Comparison of ENCODE assay signal across 8 cellular contexts in the genomic region with DNA sequence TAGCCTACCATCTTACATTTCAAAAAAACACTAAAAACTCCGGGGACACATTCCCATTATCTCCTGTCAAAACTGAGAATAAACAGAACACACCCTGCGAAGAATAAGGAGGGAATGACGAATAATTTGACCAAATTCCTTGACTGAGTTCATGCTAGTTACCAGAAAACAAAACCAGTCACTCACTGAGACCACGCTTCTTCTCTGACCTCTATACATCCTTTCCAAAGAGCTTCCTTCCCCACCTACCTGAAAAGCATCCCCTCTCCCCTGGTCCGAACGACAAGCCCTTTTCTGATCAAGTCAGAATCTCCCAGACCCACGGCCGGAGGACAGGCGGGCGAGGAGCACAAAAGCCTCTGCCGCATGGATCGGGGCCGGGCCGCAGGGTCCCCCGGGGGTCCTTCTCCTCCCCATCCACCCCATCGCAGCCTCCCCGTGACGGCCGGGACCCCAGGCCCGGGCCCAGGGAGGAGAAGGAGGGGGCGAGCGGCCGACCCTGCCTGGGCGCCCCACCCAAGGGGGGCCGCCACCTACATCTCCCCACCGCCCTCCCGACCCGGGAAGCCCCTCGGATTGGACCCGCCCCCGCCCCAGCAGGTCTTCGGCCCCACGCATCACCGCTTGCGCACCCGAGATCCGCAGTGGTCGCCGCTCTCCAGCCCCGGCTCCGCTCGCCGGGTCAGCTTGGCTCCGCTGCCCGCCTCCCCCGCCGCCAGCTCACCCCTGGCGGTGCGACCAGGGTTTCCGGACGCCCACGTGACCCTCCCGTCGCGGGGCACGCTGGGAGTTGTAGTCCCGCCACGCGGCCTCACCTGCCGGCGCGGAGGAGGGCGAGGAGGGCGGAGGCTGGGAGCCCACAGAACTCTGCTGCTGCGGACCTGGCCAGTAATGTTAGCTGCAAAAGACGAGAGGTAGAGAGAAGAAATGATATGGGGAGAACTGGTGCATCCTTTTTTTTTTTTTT. TPM values are rescaled to one million over a fixed set of nuclear protein-coding genes. Genes with fewer than 3 reads are reported as not detected.
DNase-seq lines count a peak whose midpoint lies in the region; ATAC-seq and TF ChIP-seq lines count a peak whose summit lies in the region.

A gene with protein sequence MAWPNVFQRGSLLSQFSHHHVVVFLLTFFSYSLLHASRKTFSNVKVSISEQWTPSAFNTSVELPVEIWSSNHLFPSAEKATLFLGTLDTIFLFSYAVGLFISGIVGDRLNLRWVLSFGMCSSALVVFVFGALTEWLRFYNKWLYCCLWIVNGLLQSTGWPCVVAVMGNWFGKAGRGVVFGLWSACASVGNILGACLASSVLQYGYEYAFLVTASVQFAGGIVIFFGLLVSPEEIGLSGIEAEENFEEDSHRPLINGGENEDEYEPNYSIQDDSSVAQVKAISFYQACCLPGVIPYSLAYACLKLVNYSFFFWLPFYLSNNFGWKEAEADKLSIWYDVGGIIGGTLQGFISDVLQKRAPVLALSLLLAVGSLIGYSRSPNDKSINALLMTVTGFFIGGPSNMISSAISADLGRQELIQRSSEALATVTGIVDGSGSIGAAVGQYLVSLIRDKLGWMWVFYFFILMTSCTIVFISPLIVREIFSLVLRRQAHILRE (minus strand): TSS at position 747 of the 967 bp plus-strand sequence. CDS start 16,004 bp downstream, outside the sequence.

- peak; percentile 99 for ATAC-seq in GM21737 (IDR thresholded peaks at IDR 0.05; ENCODE audit: unreplicated experiment)
- ATAC-seq in foreskin keratinocyte = peak; percentile 97

- H3K9me3 ChIP-seq in Karpas-422 (ENCODE audit: low read length) (no peaks in the 10 kb centered on the region), neuron (ENCODE audit: low read length) (no peaks in the 10 kb centered on the region), subcutaneous abdominal adipose tissue (ENCODE audit: control insufficient read depth in 5 of 5, low read length in 5 of 5) (no peaks in the 10 kb centered on the region)

- DNase-seq in DMS79 treated with DMSO at 0.1 percent for 48 hours (lab: John Stamatoyannopoulos, UW) = peak; percentile 60
- peak; percentile 90 for DNase-seq in Karpas-422
- peak; percentile 33 for DNase-seq in SHP77 treated with DMSO at 0.1 percent for 48 hours (lab: John Stamatoyannopoulos, UW)
- DNase-seq in activated naive CD4-positive, alpha-beta T cell (lab: John Stamatoyannopoulos, UW) = peak; percentile 37 to 83 (median 65)
- DNase-seq in foreskin keratinocyte = peak in 1 of 2 donors; percentile 49

- peaks cover 6% of the 10 kb centered on the region for H3K4me1 ChIP-seq in Karpas-422 (ENCODE audit: low read length)
- peaks cover 6% of the 10 kb centered on the region for H3K4me1 ChIP-seq in foreskin keratinocyte
- peaks cover 2% of the 10 kb centered on the region for H3K4me1 ChIP-seq in neuron (ENCODE audit: insufficient read depth, low read length)
- H3K4me1 ChIP-seq in subcutaneous abdominal adipose tissue (ENCODE audit: control insufficient read depth in 5 of 5, insufficient read depth in 5 of 5, low read length in 5 of 5) = peaks cover 0 to 20% (median 13%) of the 10 kb centered on the region in 5 donors

- H3K9me2 ChIP-seq in Karpas-422 (replicated peaks; ENCODE audit: insufficient read depth, low read length) = no peaks in the 10 kb centered on the region

- H3K27me3 ChIP-seq in Karpas-422 (ENCODE audit: low read length) = no peaks in the 10 kb centered on the region
- H3K27me3 ChIP-seq in foreskin keratinocyte = peaks cover 3% of the 10 kb centered on the region
- H3K27me3 ChIP-seq in neuron (ENCODE audit: insufficient read depth, low read length) = peaks cover 3% of the 10 kb centered on the region
- H3K27me3 ChIP-seq in subcutaneous abdominal adipose tissue (ENCODE audit: control insufficient read depth in 5 of 5, insufficient read depth in 4 of 5, low read length in 5 of 5) = no peaks in the 10 kb centered on the region

- H4K20me1 ChIP-seq in Karpas-422 (ENCODE audit: insufficient read depth, low read depth, low read length) = peaks cover 12% of the 10 kb centered on the region

- H3K27ac ChIP-seq in Karpas-422 (ENCODE audit: low read length) (no peak within 1 kb of the TSS), foreskin keratinocyte (peak within 1 kb of the TSS; percentile 87), subcutaneous abdominal adipose tissue (ENCODE audit: low read depth, low read length) (peak within 1 kb of the TSS; percentile 85)

- no peaks in the 10 kb centered on the region for H3K79me2 ChIP-seq in Karpas-422 (ENCODE audit: low read length)

- TF ChIP-seq CTCF in foreskin keratinocyte (conservative IDR thresholded peaks at IDR 0.05) = no peak

- H2AFZ ChIP-seq in Karpas-422 (ENCODE audit: low read length) (peak within 1 kb of the TSS; percentile 81), neuron (ENCODE audit: low read depth, low read length) (peak within 1 kb of the TSS; percentile 90)

- H3K36me3 ChIP-seq in Karpas-422 (ENCODE audit: insufficient read depth, low read length) (no peaks in the 10 kb centered on the region), neuron (ENCODE audit: insufficient read depth, low read length) (no peaks in the 10 kb centered on the region), subcutaneous abdominal adipose tissue (ENCODE audit: control insufficient read depth in 5 of 5, insufficient read depth in 5 of 5, low read length in 5 of 5) (no peaks in the 10 kb centered on the region)

- peak within 1 kb of the TSS; percentile 91 for H3K4me2 ChIP-seq in Karpas-422 (ENCODE audit: low read depth, low read length, poor library complexity, severe bottlenecking)

- H3K9ac ChIP-seq in Karpas-422 (ENCODE audit: low read length) (peak within 1 kb of the TSS; percentile 72), subcutaneous abdominal adipose tissue (ENCODE audit: low read length in 5 of 5) (peak within 1 kb of the TSS; percentile 50 to 92 (median 90))

- H3K4me3 ChIP-seq in Karpas-422 (ENCODE audit: low read length) (peak within 1 kb of the TSS; percentile 83), neuron (ENCODE audit: low read length) (peak within 1 kb of the TSS; percentile 82), subcutaneous abdominal adipose tissue (ENCODE audit: low read depth in 1 of 5, low read length in 5 of 5) (peak within 1 kb of the TSS; percentile 61 to 93 (median 82))

RNA-seq across cellular contexts. Expression of the gene that starts here (rescaled TPM):
- 4.2 and 5.6 TPM in 2 replicates for total RNA-seq in Karpas-422 (2014; rRNA removed; shearing (Covaris generic); ENCODE audit: low replicate concordance)
- total RNA-seq in foreskin keratinocyte = 30.4 and 37.9 TPM in 2 replicates
- 15.6 and 16.7 TPM in 2 replicates for polyA plus RNA-seq in foreskin keratinocyte
